In genomic region chr1:179234863-179235262, GRCh38 we compare ENCODE assay signal across 25 cellular contexts. TPM values are rescaled to one million over a fixed set of nuclear protein-coding genes. Genes with fewer than 3 reads are reported as not detected.
DNase-seq lines count a peak whose midpoint lies in the region; ATAC-seq, FAIRE-seq and TF ChIP-seq lines count a peak whose summit lies in the region.
"Had no signal": no experiment of that assay in that cellular context is flagged by ENCODE, and none has a peak within 500 bp of the region (broad histone marks: within the 10 kb centered on the region; RNA-seq: fewer than 3 reads in every experiment).

No MANE protein-coding gene starts in this region.

- peak; percentile 3 for DNase-seq in EL
- no peak for DNase-seq in PC-3
- no peak for DNase-seq in foreskin keratinocyte
- no peak for DNase-seq in urothelium cell line (ENCODE audit: low spot score)
- no peak for DNase-seq in frontal cortex (ENCODE audit: low spot score in 2 of 2)
- DNase-seq in NCI-H2081 treated with DMSO at 0.1 percent for 48 hours (lab: John Stamatoyannopoulos, UW), result no peak
- DNase-seq in activated CD8-positive, alpha-beta memory T cell treated with anti-CD3 and anti-CD28 coated beads, Interleukin-2, amount 50 U/mL, for 4 hours, result no peak
- DNase-seq: AML-193; C1 segment of cervical spinal cord; DND-41; NCI-H1105; NCI-H146; NCI-H2029 treated with DMSO at 0.1 percent for 48 hours; NCI-H2171; NCI-H345; NCI-H524; NCI-H774; NK-92 treated with Interleukin-12 subunit alpha and Interleukin-12 subunit beta, amount 100 ng/mL, for 24 hours; Peyer's patch; Right ventricle myocardium superior; SW 1271 had no signal

- TF ChIP-seq CTCF in PC-3 (conservative IDR thresholded peaks at IDR 0.05; ENCODE audit: low read depth, low read length) (no peak), foreskin keratinocyte (conservative IDR thresholded peaks at IDR 0.05) (no peak)

- H3K9ac ChIP-seq in PC-3 (ENCODE audit: low read length), result no peak overlapping the region

- peaks cover 40% of the 10 kb centered on the region for H3K4me1 ChIP-seq in PC-3 (ENCODE audit: insufficient read depth, low read length)
- peaks cover 48% of the 10 kb centered on the region for H3K4me1 ChIP-seq in foreskin keratinocyte

- H3F3A ChIP-seq in PC-3 (ENCODE audit: low read length, unreplicated experiment), result no peaks in the 10 kb centered on the region

- no peaks in the 10 kb centered on the region for H4K20me1 ChIP-seq in PC-3 (ENCODE audit: low read length)

- peak; percentile 29; the same call in 1 of the 2 replicates for ATAC-seq in PC-3
- peak; percentile 5 for ATAC-seq in foreskin keratinocyte
- ATAC-seq: CD8-positive, alpha-beta T cell; GM23338 had no signal

- H3K4me2 ChIP-seq in PC-3 (ENCODE audit: low read length), result no peak overlapping the region
- H3K4me2 ChIP-seq: GM23338 had no signal

- POLR2A ChIA-PET in PC-3 (lab: Charles Lee; ENCODE audit: unreplicated experiment), result no interaction called here

- no peaks in the 10 kb centered on the region for H3K9me2 ChIP-seq in PC-3 (replicated peaks; ENCODE audit: low read length)

- H2AFZ ChIP-seq in PC-3 (ENCODE audit: low read length), result no peak overlapping the region
- H2AFZ ChIP-seq: GM23338 had no signal

- no peaks in the 10 kb centered on the region for H3K27me3 ChIP-seq in PC-3 (ENCODE audit: low read length)
- H3K27me3 ChIP-seq in foreskin keratinocyte, result no peaks in the 10 kb centered on the region
- H3K27me3 ChIP-seq: Peyer's patch had no signal

- FAIRE-seq in urothelium cell line (lab: Jason Lieb, UNC) (peak; percentile 56), frontal cortex (lab: Jason Lieb, UNC) (no peak)
- FAIRE-seq: G401.6, GM18507 had no signal

- H3K4me3 ChIP-seq in PC-3 (ENCODE audit: low read length), result no peak overlapping the region
- H3K4me3 ChIP-seq: GM23338, Peyer's patch had no signal

- intact Hi-C loops in PC-3 (cut with micrococcal nuclease), result loop anchor here (5.0 kb wide), 1 partner anchor 93 kb away; no protein-coding TSS in a partner anchor

- CTCF ChIA-PET in PC-3 (lab: Charles Lee), result no interaction called here

- H3K36me3 ChIP-seq in PC-3 (ENCODE audit: low read depth, low read length), result no peaks in the 10 kb centered on the region
- H3K36me3 ChIP-seq: Peyer's patch had no signal

- no peaks in the 10 kb centered on the region for H3K79me2 ChIP-seq in PC-3 (ENCODE audit: low read length)

- no peaks in the 10 kb centered on the region for H3K9me3 ChIP-seq in PC-3 (ENCODE audit: low read length)
- H3K9me3 ChIP-seq: Peyer's patch had no signal

- H3K27ac ChIP-seq in PC-3 (ENCODE audit: low read length), result 0 out of 2 replicates have a peak overlapping the region, but pooled peaks have one; percentile 43
- no peak overlapping the region for H3K27ac ChIP-seq in foreskin keratinocyte
- H3K27ac ChIP-seq: Peyer's patch had no signal

- BruUV-seq in PC-3 (replicated peaks; lab: Mats Ljungman, UMichigan), result no TSS peak

RNA-seq across cellular contexts. Expression of gene ABL2, which starts 5.4 kb away (rescaled TPM):
- total RNA-seq in PC-3 (2014; rRNA removed) (15.9 and 19.2 TPM in 2 replicates), foreskin keratinocyte (42.2 and 47.3 TPM in 2 replicates), frontal cortex (33.0 TPM)
- polyA plus RNA-seq in foreskin keratinocyte, result 4.5 TPM in 2 replicates

RNA-seq across cellular contexts. Expression of gene SOAT1, which starts 58.7 kb away (rescaled TPM):
- 8.6 and 10.5 TPM in 2 replicates for total RNA-seq in PC-3 (2014; rRNA removed)
- total RNA-seq in foreskin keratinocyte, result 60.2 and 66.8 TPM in 2 replicates
- polyA plus RNA-seq in foreskin keratinocyte, result 10.1 and 14.6 TPM in 2 replicates
- 15.9 TPM for total RNA-seq in frontal cortex
